Comparison of ENCODE assay signal across 42 cellular contexts in genomic region chr3:147348976-147349375, GRCh38. TPM values are rescaled to one million over a fixed set of nuclear protein-coding genes. Genes with fewer than 3 reads are reported as not detected.
"Had no signal": no experiment of that assay in that cellular context is flagged by ENCODE, and none has a peak within 500 bp of the region (broad histone marks: within the 10 kb centered on the region; RNA-seq: fewer than 3 reads in every experiment).

No MANE protein-coding gene starts in this region.

- H3K4me1 Mint-ChIP-seq: activated naive CD4-positive, alpha-beta T cell treated with anti-CD3 and anti-CD28 coated beads, Interleukin-2, amount 10 ng/mL, durations not matched to agents 7 days and 5 days; activated naive CD4-positive, alpha-beta T cell treated with anti-CD3 and anti-CD28 coated beads, Interleukin-2, amount 50 U/mL, for 24 hours; activated naive CD8-positive, alpha-beta T cell treated with anti-CD3 and anti-CD28 coated beads for 36 hours; activated naive CD8-positive, alpha-beta T cell treated with anti-CD3 and anti-CD28 coated beads, Interleukin-2, amount 10 ng/mL, durations not matched to agents 7 days and 5 days; activated naive CD8-positive, alpha-beta T cell treated with anti-CD3 and anti-CD28 coated beads, Interleukin-2, amount 50 U/mL, for 24 hours; activated T-helper 17 cell treated with anti-CD3 and anti-CD28 coated beads, Interleukin-2, amount 50 U/mL, for 72 hours; brain; central memory CD8-positive, alpha-beta T cell had no signal

- DNase-seq: activated effector memory CD4-positive, alpha-beta T cell treated with anti-CD3 and anti-CD28 coated beads, Interleukin-2, amount 50 U/mL, for 16 hours; activated effector memory CD4-positive, alpha-beta T cell treated with Interleukin-2 at 50 U/mL for 16 hours; activated gamma-delta T cell; activated gamma-delta T cell treated with Interleukin-2 at 50 U/mL for 16 hours; activated naive CD4-positive, alpha-beta T cell; activated naive CD4-positive, alpha-beta T cell treated with anti-CD3 and anti-CD28 coated beads for 36 hours; activated naive CD4-positive, alpha-beta T cell treated with anti-CD3 and anti-CD28 coated beads, Interleukin-2, amount 10 ng/mL, durations not matched to agents 7 days and 5 days; activated naive CD4-positive, alpha-beta T cell treated with anti-CD3 and anti-CD28 coated beads, Interleukin-2, amount 50 U/mL, for 16 hours; activated naive CD4-positive, alpha-beta T cell treated with Interleukin-2 at 50 U/mL for 16 hours; activated naive CD8-positive, alpha-beta T cell treated with anti-CD3 and anti-CD28 coated beads for 36 hours; activated naive CD8-positive, alpha-beta T cell treated with anti-CD3 and anti-CD28 coated beads, Interleukin-2, amount 10 ng/mL, durations not matched to agents 7 days and 5 days; activated naive CD8-positive, alpha-beta T cell treated with anti-CD3 and anti-CD28 coated beads, Interleukin-2, amount 50 U/mL, for 24 hours; activated T-cell treated with anti-CD3 and anti-CD28 coated beads, Interleukin-2, amount 50 U/mL, for 1 hour; activated T-cell treated with anti-CD3 and anti-CD28 coated beads, Interleukin-2, amount 50 U/mL, for 24 hours; activated T-cell treated with anti-CD3 and anti-CD28 coated beads, Interleukin-2, amount 50 U/mL, for 4 hours; activated T-cell treated with anti-CD3 and anti-CD28 coated beads, Interleukin-2, amount 50 U/mL, for 48 hours; activated T-cell treated with anti-CD3 and anti-CD28 coated beads, Interleukin-2, amount 50 U/mL, for 72 hours; adrenal gland; amniotic stem cell; amygdala; anterior cingulate cortex; aorta; body of pancreas; brain microvascular endothelial cell; caudate nucleus; central memory CD4-positive, alpha-beta T cell; cerebellar nuclear complex had no signal

- H3K4me1 ChIP-seq: adrenal gland, ascending aorta, body of pancreas, breast epithelium had no signal

- H3K27me3 ChIP-seq: ascending aorta, body of pancreas, brain microvascular endothelial cell had no signal

- FAIRE-seq: astrocyte, bronchial epithelial cell had no signal

- ATAC-seq: activated naive CD4-positive, alpha-beta T cell treated with anti-CD3 and anti-CD28 coated beads, Interleukin-2, amount 50 U/mL, for 72 hours; activated naive CD8-positive, alpha-beta T cell treated with anti-CD3 and anti-CD28 coated beads, Interleukin-2, amount 50 U/mL, for 24 hours; activated T-cell treated with anti-CD3 and anti-CD28 coated beads, Interleukin-2, amount 50 U/mL, for 4 hours; activated T-cell treated with anti-CD3 and anti-CD28 coated beads, Interleukin-2, amount 50 U/mL, for 72 hours; activated T-helper 17 cell treated with anti-CD3 and anti-CD28 coated beads, Interleukin-2, amount 50 U/mL, for 72 hours; body of pancreas had no signal

- H3K9me3 Mint-ChIP-seq: activated naive CD8-positive, alpha-beta T cell treated with anti-CD3 and anti-CD28 coated beads for 36 hours; activated naive CD8-positive, alpha-beta T cell treated with anti-CD3 and anti-CD28 coated beads, Interleukin-2, amount 10 ng/mL, durations not matched to agents 7 days and 5 days; activated T-cell treated with anti-CD3 and anti-CD28 coated beads, Interleukin-2, amount 50 U/mL, for 4 hours; activated T-helper 1 cell treated with anti-CD3 and anti-CD28 coated beads, Interleukin-12 subunit alpha, Interleukin-12 subunit beta, Interleukin-2, Interleukin-4 antibody, amounts not matched to agents 30 ng/mL and 10 ng/mL and 1 ng/mL, durations not matched to agents 14 hours and 24 hours and 36 hours; activated T-helper 2 cell treated with anti-CD3 and anti-CD28 coated beads, Interferon-gamma antibody, Interleukin-2, Interleukin-4, amounts not matched to agents 10 μg/mL and 5 μg/mL and 100 μg/mL, durations not matched to agents 14 hours and 24 hours and 36 hours had no signal

- H3K36me3 Mint-ChIP-seq: activated naive CD4-positive, alpha-beta T cell treated with anti-CD3 and anti-CD28 coated beads, Interleukin-2, amount 10 ng/mL, durations not matched to agents 7 days and 5 days; activated naive CD4-positive, alpha-beta T cell treated with anti-CD3 and anti-CD28 coated beads, Interleukin-2, amount 50 U/mL, for 24 hours; activated naive CD8-positive, alpha-beta T cell; activated naive CD8-positive, alpha-beta T cell treated with anti-CD3 and anti-CD28 coated beads for 36 hours; activated naive CD8-positive, alpha-beta T cell treated with anti-CD3 and anti-CD28 coated beads, Interleukin-2, amount 10 ng/mL, durations not matched to agents 7 days and 5 days; brain had no signal

- H3K4me3 ChIP-seq: adrenal gland, ascending aorta, body of pancreas, breast epithelium, cardiac muscle cell had no signal

- H3K4me3 Mint-ChIP-seq: activated naive CD4-positive, alpha-beta T cell treated with anti-CD3 and anti-CD28 coated beads for 36 hours; activated naive CD4-positive, alpha-beta T cell treated with anti-CD3 and anti-CD28 coated beads, Interleukin-2, amount 10 ng/mL, durations not matched to agents 7 days and 5 days; activated naive CD4-positive, alpha-beta T cell treated with anti-CD3 and anti-CD28 coated beads, Interleukin-2, amount 50 U/mL, for 24 hours; activated naive CD8-positive, alpha-beta T cell; activated naive CD8-positive, alpha-beta T cell treated with anti-CD3 and anti-CD28 coated beads for 36 hours; activated naive CD8-positive, alpha-beta T cell treated with anti-CD3 and anti-CD28 coated beads, Interleukin-2, amount 10 ng/mL, durations not matched to agents 7 days and 5 days; activated naive CD8-positive, alpha-beta T cell treated with anti-CD3 and anti-CD28 coated beads, Interleukin-2, amount 50 U/mL, for 24 hours; activated T-cell treated with anti-CD3 and anti-CD28 coated beads, Interleukin-2, amount 50 U/mL, for 24 hours; activated T-cell treated with anti-CD3 and anti-CD28 coated beads, Interleukin-2, amount 50 U/mL, for 4 hours; activated T-cell treated with anti-CD3 and anti-CD28 coated beads, Interleukin-2, amount 50 U/mL, for 72 hours; activated T-helper 1 cell treated with anti-CD3 and anti-CD28 coated beads, Interleukin-12 subunit alpha, Interleukin-12 subunit beta, Interleukin-2, Interleukin-4 antibody, amounts not matched to agents 30 ng/mL and 10 ng/mL and 1 ng/mL, durations not matched to agents 14 hours and 24 hours and 36 hours; activated T-helper 17 cell treated with anti-CD3 and anti-CD28 coated beads, Interleukin-2, amount 50 U/mL, for 72 hours; brain; central memory CD8-positive, alpha-beta T cell had no signal

- H3K27ac ChIP-seq: adrenal gland, ascending aorta, body of pancreas, brain microvascular endothelial cell, breast epithelium, cardiac muscle cell had no signal

- H3K36me3 ChIP-seq: adrenal gland, ascending aorta, brain microvascular endothelial cell, breast epithelium, cardiac muscle cell had no signal

- H3K9me3 ChIP-seq: adrenal gland, ascending aorta, body of pancreas, breast epithelium had no signal

- H3K27ac Mint-ChIP-seq: activated naive CD4-positive, alpha-beta T cell treated with anti-CD3 and anti-CD28 coated beads for 36 hours; activated naive CD4-positive, alpha-beta T cell treated with anti-CD3 and anti-CD28 coated beads, Interleukin-2, amount 10 ng/mL, durations not matched to agents 7 days and 5 days; activated naive CD4-positive, alpha-beta T cell treated with anti-CD3 and anti-CD28 coated beads, Interleukin-2, amount 50 U/mL, for 24 hours; activated naive CD4-positive, alpha-beta T cell treated with anti-CD3 and anti-CD28 coated beads, Interleukin-2, amount 50 U/mL, for 72 hours; activated naive CD8-positive, alpha-beta T cell; activated naive CD8-positive, alpha-beta T cell treated with anti-CD3 and anti-CD28 coated beads for 36 hours; activated naive CD8-positive, alpha-beta T cell treated with anti-CD3 and anti-CD28 coated beads, Interleukin-2, amount 10 ng/mL, durations not matched to agents 7 days and 5 days; activated naive CD8-positive, alpha-beta T cell treated with anti-CD3 and anti-CD28 coated beads, Interleukin-2, amount 50 U/mL, for 24 hours; activated T-cell treated with anti-CD3 and anti-CD28 coated beads, Interleukin-2, amount 50 U/mL, for 24 hours; activated T-cell treated with anti-CD3 and anti-CD28 coated beads, Interleukin-2, amount 50 U/mL, for 72 hours; activated T-helper 1 cell treated with anti-CD3 and anti-CD28 coated beads, Interleukin-12 subunit alpha, Interleukin-12 subunit beta, Interleukin-2, Interleukin-4 antibody, amounts not matched to agents 30 ng/mL and 10 ng/mL and 1 ng/mL, durations not matched to agents 14 hours and 24 hours and 36 hours; activated T-helper 17 cell treated with anti-CD3 and anti-CD28 coated beads, Interleukin-2, amount 50 U/mL, for 72 hours; activated T-helper 2 cell treated with anti-CD3 and anti-CD28 coated beads, Interferon-gamma antibody, Interleukin-2, Interleukin-4, amounts not matched to agents 10 μg/mL and 5 μg/mL and 100 μg/mL, durations not matched to agents 14 hours and 24 hours and 36 hours; brain had no signal

RNA-seq across cellular contexts. Expression of gene ZIC4, which starts 57.4 kb away (rescaled TPM):
- total RNA-seq: activated naive CD4-positive, alpha-beta T cell treated with anti-CD3 and anti-CD28 coated beads for 36 hours; activated naive CD4-positive, alpha-beta T cell treated with anti-CD3 and anti-CD28 coated beads, Interleukin-2, amount 50 U/mL, for 72 hours; activated naive CD8-positive, alpha-beta T cell treated with anti-CD3 and anti-CD28 coated beads for 36 hours; activated naive CD8-positive, alpha-beta T cell treated with anti-CD3 and anti-CD28 coated beads, Interleukin-2, amount 10 ng/mL, durations not matched to agents 7 days and 5 days; activated T-cell treated with anti-CD3 and anti-CD28 coated beads, Interleukin-2, amount 50 U/mL, for 4 hours; activated T-cell treated with anti-CD3 and anti-CD28 coated beads, Interleukin-2, amount 50 U/mL, for 72 hours; activated T-helper 1 cell treated with anti-CD3 and anti-CD28 coated beads, Interleukin-12 subunit alpha, Interleukin-12 subunit beta, Interleukin-2, Interleukin-4 antibody, amounts not matched to agents 30 ng/mL and 10 ng/mL and 1 ng/mL, durations not matched to agents 14 hours and 24 hours and 36 hours; activated T-helper 17 cell treated with anti-CD3 and anti-CD28 coated beads, Interleukin-2, amount 50 U/mL, for 72 hours; activated T-helper 2 cell treated with anti-CD3 and anti-CD28 coated beads, Interferon-gamma antibody, Interleukin-2, Interleukin-4, amounts not matched to agents 10 μg/mL and 5 μg/mL and 100 μg/mL, durations not matched to agents 14 hours and 24 hours and 36 hours; adrenal gland; ascending aorta; astrocyte; body of pancreas; bronchial epithelial cell; cardiac muscle cell; cardiac septum had no signal
- polyA plus RNA-seq: adipose tissue, cardiac muscle cell had no signal
